1 cellular context compared by ENCODE assay signal in the genomic region with DNA sequence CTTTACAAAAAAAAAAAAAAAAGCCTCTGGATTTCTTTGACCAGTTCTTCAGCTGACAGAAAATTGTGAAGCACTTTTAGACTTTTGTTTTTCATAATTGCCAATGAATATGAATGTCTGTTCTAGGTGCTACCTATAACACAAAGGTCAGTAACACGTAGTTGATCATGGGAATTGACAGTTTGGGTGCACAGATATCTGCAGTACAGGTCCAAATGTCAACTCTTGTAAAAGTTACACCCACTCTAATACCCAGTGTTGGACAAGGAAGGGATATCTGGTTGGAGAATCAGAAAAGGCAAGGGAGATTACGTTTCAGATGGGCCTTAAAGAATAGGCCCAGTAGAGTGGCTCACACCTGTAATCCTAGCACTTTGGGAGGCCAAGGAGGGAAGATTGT.
TF ChIP-seq lines count a peak whose summit lies in the region.

No MANE protein-coding gene starts in this region.

TF ChIP-seq in WTC11, 78 proteins besides CTCF, POLR2A, EP300 and RAD21 (continued from another document):
- TF ChIP-seq, protein P1, sequence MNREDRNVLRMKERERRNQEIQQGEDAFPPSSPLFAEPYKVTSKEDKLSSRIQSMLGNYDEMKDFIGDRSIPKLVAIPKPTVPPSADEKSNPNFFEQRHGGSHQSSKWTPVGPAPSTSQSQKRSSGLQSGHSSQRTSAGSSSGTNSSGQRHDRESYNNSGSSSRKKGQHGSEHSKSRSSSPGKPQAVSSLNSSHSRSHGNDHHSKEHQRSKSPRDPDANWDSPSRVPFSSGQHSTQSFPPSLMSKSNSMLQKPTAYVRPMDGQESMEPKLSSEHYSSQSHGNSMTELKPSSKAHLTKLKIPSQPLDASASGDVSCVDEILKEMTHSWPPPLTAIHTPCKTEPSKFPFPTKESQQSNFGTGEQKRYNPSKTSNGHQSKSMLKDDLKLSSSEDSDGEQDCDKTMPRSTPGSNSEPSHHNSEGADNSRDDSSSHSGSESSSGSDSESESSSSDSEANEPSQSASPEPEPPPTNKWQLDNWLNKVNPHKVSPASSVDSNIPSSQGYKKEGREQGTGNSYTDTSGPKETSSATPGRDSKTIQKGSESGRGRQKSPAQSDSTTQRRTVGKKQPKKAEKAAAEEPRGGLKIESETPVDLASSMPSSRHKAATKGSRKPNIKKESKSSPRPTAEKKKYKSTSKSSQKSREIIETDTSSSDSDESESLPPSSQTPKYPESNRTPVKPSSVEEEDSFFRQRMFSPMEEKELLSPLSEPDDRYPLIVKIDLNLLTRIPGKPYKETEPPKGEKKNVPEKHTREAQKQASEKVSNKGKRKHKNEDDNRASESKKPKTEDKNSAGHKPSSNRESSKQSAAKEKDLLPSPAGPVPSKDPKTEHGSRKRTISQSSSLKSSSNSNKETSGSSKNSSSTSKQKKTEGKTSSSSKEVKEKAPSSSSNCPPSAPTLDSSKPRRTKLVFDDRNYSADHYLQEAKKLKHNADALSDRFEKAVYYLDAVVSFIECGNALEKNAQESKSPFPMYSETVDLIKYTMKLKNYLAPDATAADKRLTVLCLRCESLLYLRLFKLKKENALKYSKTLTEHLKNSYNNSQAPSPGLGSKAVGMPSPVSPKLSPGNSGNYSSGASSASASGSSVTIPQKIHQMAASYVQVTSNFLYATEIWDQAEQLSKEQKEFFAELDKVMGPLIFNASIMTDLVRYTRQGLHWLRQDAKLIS (CRISPR knock-in tag; IDR thresholded peaks at IDR 0.05; ENCODE audit: borderline replicate concordance): no peak
- no peak for TF ChIP-seq ETV6 (CRISPR knock-in tag; IDR thresholded peaks at IDR 0.05)
TF ChIP-seq in WTC11: peak in this region for 0.
